ENCODE assay signal across 21 cellular contexts in genomic region chr4:140513765-140514164, GRCh38. TPM values are rescaled to one million over a fixed set of nuclear protein-coding genes. Genes with fewer than 3 reads are reported as not detected.
"Had no signal": no experiment of that assay in that cellular context is flagged by ENCODE, and none has a peak within 500 bp of the region (broad histone marks: within the 10 kb centered on the region; RNA-seq: fewer than 3 reads in every experiment).

No MANE protein-coding gene starts in this region.

RNA-seq across cellular contexts. Expression of gene MGAT4D, which starts 15.7 kb away (rescaled TPM):
- total RNA-seq: activated naive CD4-positive, alpha-beta T cell treated with anti-CD3 and anti-CD28 coated beads for 36 hours; activated naive CD4-positive, alpha-beta T cell treated with anti-CD3 and anti-CD28 coated beads, Interleukin-2, amount 50 U/mL, for 72 hours; activated naive CD8-positive, alpha-beta T cell treated with anti-CD3 and anti-CD28 coated beads for 36 hours; activated naive CD8-positive, alpha-beta T cell treated with anti-CD3 and anti-CD28 coated beads, Interleukin-2, amount 10 ng/mL, durations not matched to agents 7 days and 5 days; activated T-cell treated with anti-CD3 and anti-CD28 coated beads, Interleukin-2, amount 50 U/mL, for 4 hours; activated T-cell treated with anti-CD3 and anti-CD28 coated beads, Interleukin-2, amount 50 U/mL, for 72 hours; activated T-helper 1 cell treated with anti-CD3 and anti-CD28 coated beads, Interleukin-12 subunit alpha, Interleukin-12 subunit beta, Interleukin-2, Interleukin-4 antibody, amounts not matched to agents 30 ng/mL and 10 ng/mL and 1 ng/mL, durations not matched to agents 14 hours and 24 hours and 36 hours; activated T-helper 17 cell treated with anti-CD3 and anti-CD28 coated beads, Interleukin-2, amount 50 U/mL, for 72 hours; activated T-helper 2 cell treated with anti-CD3 and anti-CD28 coated beads, Interferon-gamma antibody, Interleukin-2, Interleukin-4, amounts not matched to agents 10 μg/mL and 5 μg/mL and 100 μg/mL, durations not matched to agents 14 hours and 24 hours and 36 hours; adrenal gland; aorta; ascending aorta; astrocyte; body of pancreas; breast epithelium; bronchial epithelial cell; cardiac muscle cell; cardiac septum; cerebellum; chondrocyte had no signal
- polyA plus RNA-seq: adipose tissue, adrenal gland, aorta, cardiac muscle cell had no signal

RNA-seq across cellular contexts. Expression of gene UCP1, which starts 55.0 kb away (rescaled TPM):
- total RNA-seq: activated naive CD4-positive, alpha-beta T cell treated with anti-CD3 and anti-CD28 coated beads for 36 hours; activated naive CD4-positive, alpha-beta T cell treated with anti-CD3 and anti-CD28 coated beads, Interleukin-2, amount 50 U/mL, for 72 hours; activated naive CD8-positive, alpha-beta T cell treated with anti-CD3 and anti-CD28 coated beads for 36 hours; activated naive CD8-positive, alpha-beta T cell treated with anti-CD3 and anti-CD28 coated beads, Interleukin-2, amount 10 ng/mL, durations not matched to agents 7 days and 5 days; activated T-cell treated with anti-CD3 and anti-CD28 coated beads, Interleukin-2, amount 50 U/mL, for 4 hours; activated T-cell treated with anti-CD3 and anti-CD28 coated beads, Interleukin-2, amount 50 U/mL, for 72 hours; activated T-helper 1 cell treated with anti-CD3 and anti-CD28 coated beads, Interleukin-12 subunit alpha, Interleukin-12 subunit beta, Interleukin-2, Interleukin-4 antibody, amounts not matched to agents 30 ng/mL and 10 ng/mL and 1 ng/mL, durations not matched to agents 14 hours and 24 hours and 36 hours; activated T-helper 17 cell treated with anti-CD3 and anti-CD28 coated beads, Interleukin-2, amount 50 U/mL, for 72 hours; activated T-helper 2 cell treated with anti-CD3 and anti-CD28 coated beads, Interferon-gamma antibody, Interleukin-2, Interleukin-4, amounts not matched to agents 10 μg/mL and 5 μg/mL and 100 μg/mL, durations not matched to agents 14 hours and 24 hours and 36 hours; adrenal gland; aorta; ascending aorta; body of pancreas; cardiac muscle cell; cardiac septum; cerebellum; chondrocyte had no signal
- polyA plus RNA-seq: aorta had no signal
